ENCODE assay signal across 8 cellular contexts in genomic region chr3:129183569-129184395, GRCh38. TPM values are rescaled to one million over a fixed set of nuclear protein-coding genes. Genes with fewer than 3 reads are reported as not detected.
A peak's percentile ranks its signal among the peaks of the same experiment; 100 is the strongest.
DNase-seq lines count a peak whose midpoint lies in the region; ATAC-seq and TF ChIP-seq lines count a peak whose summit lies in the region.

TSS of gene CNBP (minus strand) at chr3:129183896. CDS start at chr3:129171757, 12,139 bp downstream.

- H3K27me3 Mint-ChIP-seq in activated CD4-positive, alpha-beta T cell treated with anti-CD3 and anti-CD28 coated beads, Interleukin-2, amount 10 ng/mL, durations not matched to agents 24 days and 14 days: no peaks in the 10 kb centered on the region

- peaks cover 41% of the 10 kb centered on the region for H3K36me3 Mint-ChIP-seq in activated CD4-positive, alpha-beta T cell treated with anti-CD3 and anti-CD28 coated beads, Interleukin-2, amount 10 ng/mL, durations not matched to agents 24 days and 14 days (ENCODE audit: low read depth)

- peaks cover 21% of the 10 kb centered on the region for H3K36me3 ChIP-seq in BLaER1
- no peaks in the 10 kb centered on the region for H3K36me3 ChIP-seq in colonic mucosa

- H3K9me3 Mint-ChIP-seq in activated CD4-positive, alpha-beta T cell treated with anti-CD3 and anti-CD28 coated beads, Interleukin-2, amount 10 ng/mL, durations not matched to agents 24 days and 14 days: no peaks in the 10 kb centered on the region

- H3K27me3 ChIP-seq in BLaER1: no peaks in the 10 kb centered on the region
- H3K27me3 ChIP-seq in colonic mucosa: no peaks in the 10 kb centered on the region

- H3K9me3 ChIP-seq in BLaER1 (no peaks in the 10 kb centered on the region), colonic mucosa (no peaks in the 10 kb centered on the region)

- H3K9ac ChIP-seq in BLaER1: peak within 1 kb of the TSS; percentile 100
- peak within 1 kb of the TSS; percentile 97 to 100 for H3K9ac ChIP-seq in colonic mucosa (ENCODE audit: low read depth in 2 of 2, low read length in 2 of 2)

- H3K27ac ChIP-seq in BLaER1 (peak within 1 kb of the TSS; percentile 100), colonic mucosa (peak within 1 kb of the TSS; percentile 93)

- no peak for TF ChIP-seq CTCF in colonic mucosa (IDR thresholded peaks at IDR 0.05)

- peak; percentile 94 for ATAC-seq in GM19328 (IDR thresholded peaks at IDR 0.05; ENCODE audit: unreplicated experiment)
- ATAC-seq in HG03469 (IDR thresholded peaks at IDR 0.05; ENCODE audit: unreplicated experiment): peak; percentile 76
- ATAC-seq in left colon: peak; percentile 90

- peak within 1 kb of the TSS; percentile 99 for H3K27ac Mint-ChIP-seq in activated CD4-positive, alpha-beta T cell treated with anti-CD3 and anti-CD28 coated beads, Interleukin-2, amount 10 ng/mL, durations not matched to agents 24 days and 14 days

- peak within 1 kb of the TSS; percentile 93 for H3K4me2 ChIP-seq in BLaER1

- DNase-seq in NCI-H526 treated with DMSO at 0.1 percent for 48 hours (lab: John Stamatoyannopoulos, UW) (peak; percentile 95), colonic mucosa (peak; percentile 93), left colon (peak; percentile 92 to 94)
- DNase-seq in activated CD4-positive, alpha-beta T cell treated with anti-CD3 and anti-CD28 coated beads, Interleukin-2, amount 10 ng/mL, durations not matched to agents 24 days and 14 days: peak; percentile 98
- peak; percentile 86 to 90 for DNase-seq in stimulated activated CD4-positive, alpha-beta T cell treated with anti-CD3 and anti-CD28 coated beads, Interleukin-1b, Interleukin-23, amount 100 ng/mL, for 4 hours (ENCODE audit: low read depth in 2 of 2)

- peak within 1 kb of the TSS; percentile 96 for H3K4me3 Mint-ChIP-seq in activated CD4-positive, alpha-beta T cell treated with anti-CD3 and anti-CD28 coated beads, Interleukin-2, amount 10 ng/mL, durations not matched to agents 24 days and 14 days

- H3K4me1 Mint-ChIP-seq in activated CD4-positive, alpha-beta T cell treated with anti-CD3 and anti-CD28 coated beads, Interleukin-2, amount 10 ng/mL, durations not matched to agents 24 days and 14 days: peaks cover 33% of the 10 kb centered on the region

- H3K4me1 ChIP-seq in BLaER1 (peaks cover 48% of the 10 kb centered on the region), colonic mucosa (peaks cover 30% of the 10 kb centered on the region)

- intact Hi-C loops in activated CD4-positive, alpha-beta T cell treated with anti-CD3 and anti-CD28 coated beads, Interleukin-2, amount 10 ng/mL, durations not matched to agents 24 days and 14 days (cut with micrococcal nuclease): loop anchor here (1.0 to 10.0 kb wide), 8 partner anchors 22 to 306 kb away; partner anchors contain the start of genes ACAD9, COPG1, HMCES and ISY1
- intact Hi-C loops in colonic mucosa (cut with DNase I) (no loop called here), left colon (cut with DNase I, micrococcal nuclease) (loop anchor here in 1 of 2 donors (5.0 kb wide), 1 partner anchor 64 kb away; the partner anchor contains the start of gene COPG1)

- H3K4me3 ChIP-seq in BLaER1: peak within 1 kb of the TSS; percentile 90
- peak within 1 kb of the TSS; percentile 89 for H3K4me3 ChIP-seq in colonic mucosa

- peaks cover 43% of the 10 kb centered on the region for H4K20me1 ChIP-seq in BLaER1

RNA-seq across cellular contexts. Expression of gene CNBP, which starts in this region (rescaled TPM):
- 422 and 430 TPM in 2 replicates for total RNA-seq in activated CD4-positive, alpha-beta T cell treated with anti-CD3 and anti-CD28 coated beads, Interleukin-2, amount 10 ng/mL, durations not matched to agents 24 days and 14 days
- total RNA-seq in colonic mucosa: 100 to 1,000 TPM; 204 to 279 TPM
- 100 to 1,000 TPM; 205 to 247 TPM for total RNA-seq in left colon

Comparison
In these comparisons a context has a peak if more than half of its experiments do, and no peak if none do; other contexts are left out.
1. Peak in every context shown above with its lines: DNase-seq, ATAC-seq, H3K4me3 ChIP-seq and H3K27ac ChIP-seq.